8 cellular contexts compared by ENCODE assay signal in genomic region chr10:27446091-27446918, GRCh38. TPM values are rescaled to one million over a fixed set of nuclear protein-coding genes. Genes with fewer than 3 reads are reported as not detected.
DNase-seq lines count a peak whose midpoint lies in the region; ATAC-seq, FAIRE-seq and TF ChIP-seq lines count a peak whose summit lies in the region.

No MANE protein-coding gene starts in this region.

- peak; percentile 11 for DNase-seq in GM10266 (ENCODE audit: extremely low spot score)
- peak; percentile 78 for DNase-seq in NOMO-1 treated with DMSO at 0.1 percent for 48 hours (lab: John Stamatoyannopoulos, UW; ENCODE audit: unreplicated experiment)
- DNase-seq in dermis blood vessel endothelial cell, result peak; percentile 55
- peak; percentile 50 for DNase-seq in myocyte (ENCODE audit: low read depth)
- no peak for DNase-seq in HK-2 (ENCODE audit: unreplicated experiment)

- ATAC-seq in HG02623 (IDR thresholded peaks at IDR 0.05; ENCODE audit: unreplicated experiment) (no peak), HG03460 (IDR thresholded peaks at IDR 0.05; ENCODE audit: unreplicated experiment) (no peak)

- peak; percentile 94 for FAIRE-seq in A204.1 (lab: Jason Lieb, UNC)

- TF ChIP-seq CTCF in GM10266 (IDR thresholded peaks at IDR 0.05; ENCODE audit: control insufficient read depth, insufficient read depth, low read depth, missing control alignments), result no peak

RNA-seq across cellular contexts. Expression of gene RAB18, which starts 57.8 kb away (rescaled TPM):
- total RNA-seq in dermis blood vessel endothelial cell (44.4 and 64.3 TPM in 2 replicates), myocyte (40.4 and 65.7 TPM in 2 replicates)
- polyA plus RNA-seq in myocyte (2012), result 91.7 TPM
